In genomic region chr11:67954971-67955370, GRCh38 we compare ENCODE assay signal across 8 cellular contexts. TPM values are rescaled to one million over a fixed set of nuclear protein-coding genes. Genes with fewer than 3 reads are reported as not detected.
DNase-seq lines count a peak whose midpoint lies in the region; ATAC-seq and TF ChIP-seq lines count a peak whose summit lies in the region.
"Not testable (repeated sequence)": the region's sequence is repeated elsewhere in the genome, so short reads cannot be mapped to it uniquely, and the experiment has no call there.

No MANE protein-coding gene starts in this region.

- H3K9me3 Mint-ChIP-seq in CD4-positive, alpha-beta memory T cell: not testable (repeated sequence)

- not testable (repeated sequence) for H3K27me3 ChIP-seq in CD4-positive, alpha-beta memory T cell (ENCODE audit: insufficient read depth, low read length); Loucy (ENCODE audit: insufficient read depth, low read length, poor library complexity, severe bottlenecking); ascending aorta; trophoblast cell (ENCODE audit: insufficient read depth, low read length); thoracic aorta (replicated peaks; ENCODE audit: insufficient read depth)
- H3K27me3 ChIP-seq in cardiac muscle cell (peaks cover 33% of the 10 kb centered on the region), mesenchymal stem cell (ENCODE audit: control insufficient read depth in 1 of 2, insufficient read depth in 1 of 2, low read length in 2 of 2) (peaks cover 11 to 20% of the 10 kb centered on the region in 2 experiments)

- H4K8ac ChIP-seq in mesenchymal stem cell (ENCODE audit: low read length); trophoblast cell (ENCODE audit: low read depth, low read length): not testable (repeated sequence)

- H3K27me3 Mint-ChIP-seq in CD4-positive, alpha-beta memory T cell: not testable (repeated sequence)

- not testable (repeated sequence) for H3K79me2 ChIP-seq in Loucy (ENCODE audit: insufficient read depth, low read length); trophoblast cell (ENCODE audit: control insufficient read depth, insufficient read depth, low read length, poor library complexity)

- WGBS in mesenchymal stem cell: 4% methylated on average over 18 of the region's 26 CpGs
- no CpG with 5 or more reads among the region's 26 CpGs for WGBS in trophoblast cell (ENCODE audit: extremely low coverage, insufficient coverage, insufficient read length)

- not testable (repeated sequence) for H2AK5ac ChIP-seq in mesenchymal stem cell (ENCODE audit: low read length, severe bottlenecking); trophoblast cell (ENCODE audit: low read length)

- H3K27ac Mint-ChIP-seq in CD4-positive, alpha-beta memory T cell: peak overlapping the region in 6 of 7 donors; percentile 13 to 86 (median 72)

- DNase-seq in CD4-positive, alpha-beta memory T cell; ascending aorta (ENCODE audit: low spot score in 2 of 2); cardiac muscle cell (ENCODE audit: low read depth in 1 of 2, low spot score in 1 of 2); mesenchymal stem cell; thoracic aorta (ENCODE audit: low spot score): not testable (repeated sequence)
- peak; percentile 32 for DNase-seq in activated CD4-positive, CD25-positive, alpha-beta regulatory T cell treated with anti-CD3 and anti-CD28 coated beads, Interleukin-2, amount 50 U/mL, for 72 hours
- peak; percentile 5 to 21 for DNase-seq in trophoblast cell

- peak overlapping the region in 1 of 2 donors; percentile 32 for H3K4me3 ChIP-seq in CD4-positive, alpha-beta memory T cell (ENCODE audit: low read length in 2 of 2)
- H3K4me3 ChIP-seq in Loucy (ENCODE audit: low read length, poor library complexity, severe bottlenecking); mesenchymal stem cell (ENCODE audit: insufficient read depth in 1 of 2, low read depth in 1 of 2, low read length in 2 of 2); trophoblast cell (ENCODE audit: low read depth, low read length): not testable (repeated sequence)
- peak overlapping the region; percentile 65 to 74 for H3K4me3 ChIP-seq in ascending aorta
- H3K4me3 ChIP-seq in cardiac muscle cell: peak overlapping the region; percentile 54
- H3K4me3 ChIP-seq in thoracic aorta: peak overlapping the region; percentile 86

- not testable (repeated sequence) for H3K9me2 ChIP-seq in Loucy (replicated peaks; ENCODE audit: low read depth, low read length)

- H3K9ac ChIP-seq in Loucy (ENCODE audit: low read depth, low read length, poor library complexity, severe bottlenecking); mesenchymal stem cell (ENCODE audit: low read length); trophoblast cell (ENCODE audit: low read length): not testable (repeated sequence)

- POLR2A ChIA-PET in CD4-positive, alpha-beta memory T cell (lab: Charles Lee; ENCODE audit: partially characterized antibody): interaction anchor here (1.7 kb wide), 1 partner anchor 70 kb away, joined by 7 read pairs; no protein-coding TSS in a partner anchor

- not testable (repeated sequence) for H3F3A ChIP-seq in Loucy (ENCODE audit: low read depth)

- not testable (repeated sequence) for ATAC-seq in thoracic aorta (ENCODE audit: insufficient number of reproducible peaks, low FRiP score, low read depth)

- H3K79me1 ChIP-seq in mesenchymal stem cell (replicated peaks; ENCODE audit: low read length, poor library complexity, severe bottlenecking); trophoblast cell (ENCODE audit: low read length): not testable (repeated sequence)

- not testable (repeated sequence) for H4K12ac ChIP-seq in trophoblast cell (ENCODE audit: low read depth, low read length)

- not testable (repeated sequence) for H2BK5ac ChIP-seq in mesenchymal stem cell (ENCODE audit: low read depth, low read length, poor library complexity, severe bottlenecking); trophoblast cell (ENCODE audit: low read depth, low read length, poor library complexity)

- H3K4ac ChIP-seq in mesenchymal stem cell (ENCODE audit: low read depth in 1 of 2, low read length in 2 of 2); trophoblast cell (ENCODE audit: low read depth, low read length): not testable (repeated sequence)

- not testable (repeated sequence) for H3K9me3 ChIP-seq in CD4-positive, alpha-beta memory T cell (ENCODE audit: control insufficient read depth in 1 of 2, low read length in 2 of 2); Loucy (ENCODE audit: insufficient read depth, low read depth, low read length); ascending aorta; cardiac muscle cell (ENCODE audit: low read depth); mesenchymal stem cell (ENCODE audit: control insufficient read depth, low read length); trophoblast cell (ENCODE audit: insufficient read depth, low read depth, low read length); thoracic aorta

- CTCF ChIA-PET in CD4-positive, alpha-beta memory T cell (lab: Charles Lee; ENCODE audit: partially characterized antibody): interaction anchor here (1.1 to 1.4 kb wide), 5 partner anchors 12 to 95 kb away, joined by 3 to 20 read pairs (median 7); no protein-coding TSS in a partner anchor

- H3K4me2 ChIP-seq in Loucy (ENCODE audit: low read depth, low read length, poor library complexity, severe bottlenecking) (peak overlapping the region; percentile 74), mesenchymal stem cell (ENCODE audit: low read length, poor library complexity, severe bottlenecking) (peak overlapping the region; percentile 28), trophoblast cell (ENCODE audit: low read length) (peak overlapping the region; percentile 59)

- H3K36me3 Mint-ChIP-seq in CD4-positive, alpha-beta memory T cell: not testable (repeated sequence)

- not testable (repeated sequence) for H3K4me1 ChIP-seq in CD4-positive, alpha-beta memory T cell (ENCODE audit: insufficient read depth, low read length); Loucy (ENCODE audit: insufficient read depth, low read length, poor library complexity, severe bottlenecking); ascending aorta; cardiac muscle cell (ENCODE audit: low read depth); mesenchymal stem cell (ENCODE audit: control insufficient read depth, insufficient read depth, low read depth, low read length); trophoblast cell (ENCODE audit: control insufficient read depth in 1 of 2, insufficient read depth in 2 of 2, low read length in 2 of 2); thoracic aorta (ENCODE audit: control insufficient read depth in 1 of 2, low read depth in 2 of 2)

- H3K4me3 Mint-ChIP-seq in CD4-positive, alpha-beta memory T cell: peak overlapping the region; percentile 77 to 93 (median 87)

- not testable (repeated sequence) for H3K23ac ChIP-seq in mesenchymal stem cell (ENCODE audit: low read length in 2 of 2); trophoblast cell (ENCODE audit: low read length)

- intact Hi-C loops in CD4-positive, alpha-beta memory T cell (cut with micrococcal nuclease): loop anchor here (2.0 kb wide), 1 partner anchor 70 kb away; no protein-coding TSS in a partner anchor
- intact Hi-C loops in ascending aorta (cut with DNase I): not testable (repeated sequence)

- not testable (repeated sequence) for H2BK120ac ChIP-seq in mesenchymal stem cell (ENCODE audit: low read depth, low read length); trophoblast cell (ENCODE audit: insufficient read depth, low read length, poor library complexity)

- not testable (repeated sequence) for H3K18ac ChIP-seq in mesenchymal stem cell (ENCODE audit: low read depth in 1 of 2, low read length in 2 of 2); trophoblast cell (ENCODE audit: low read length)

- not testable (repeated sequence) for H3K14ac ChIP-seq in mesenchymal stem cell (ENCODE audit: low read length in 2 of 2); trophoblast cell (ENCODE audit: low read length)

- H2AFZ ChIP-seq in Loucy (ENCODE audit: low read length); mesenchymal stem cell (ENCODE audit: low read depth, low read length); trophoblast cell (ENCODE audit: insufficient read depth, low read length, poor library complexity): not testable (repeated sequence)

- H4K20me1 ChIP-seq in Loucy (ENCODE audit: insufficient read depth, low read length, poor library complexity, severe bottlenecking): not testable (repeated sequence)

- H3K4me1 Mint-ChIP-seq in CD4-positive, alpha-beta memory T cell: peaks cover 3 to 11% (median 7%) of the 10 kb centered on the region in 4 donors

- not testable (repeated sequence) for H2BK12ac ChIP-seq in mesenchymal stem cell (ENCODE audit: low read length in 2 of 2); trophoblast cell (ENCODE audit: low read length)

- not testable (repeated sequence) for H3K36me3 ChIP-seq in CD4-positive, alpha-beta memory T cell (ENCODE audit: insufficient read depth, low read length); Loucy (ENCODE audit: insufficient read depth, low read length); ascending aorta; cardiac muscle cell; mesenchymal stem cell (ENCODE audit: control insufficient read depth in 1 of 2, insufficient read depth in 2 of 2, low read depth in 1 of 2, low read length in 2 of 2); trophoblast cell (ENCODE audit: control insufficient read depth in 1 of 2, insufficient read depth in 2 of 2, low read length in 2 of 2); thoracic aorta

- H2BK15ac ChIP-seq in mesenchymal stem cell (ENCODE audit: low read depth, poor library complexity, severe bottlenecking): not testable (repeated sequence)

- not testable (repeated sequence) for H4K91ac ChIP-seq in mesenchymal stem cell (ENCODE audit: low read length); trophoblast cell (ENCODE audit: low read depth, low read length)

- not testable (repeated sequence) for TF ChIP-seq CTCF in Loucy (conservative IDR thresholded peaks at IDR 0.05; ENCODE audit: low read length); ascending aorta (IDR thresholded peaks at IDR 0.05); cardiac muscle cell (IDR thresholded peaks at IDR 0.05; ENCODE audit: low read depth, low read length); thoracic aorta (IDR thresholded peaks at IDR 0.05)

- not testable (repeated sequence) for H3K27ac ChIP-seq in CD4-positive, alpha-beta memory T cell (ENCODE audit: low read depth, low read length); ascending aorta; cardiac muscle cell; mesenchymal stem cell (ENCODE audit: low read length, poor library complexity, severe bottlenecking); trophoblast cell (ENCODE audit: low read depth, low read length); thoracic aorta

RNA-seq across cellular contexts. Expression of gene UNC93B1, which starts 48.9 kb away (rescaled TPM):
- 10 to 100 TPM; 22.4 to 26.8 TPM for total RNA-seq in CD4-positive, alpha-beta memory T cell
- polyA plus RNA-seq in CD4-positive, alpha-beta memory T cell: 10 to 100 TPM; 25.1 to 27.1 TPM
- total RNA-seq in ascending aorta (74.7 TPM), cardiac muscle cell (13.6 and 24.0 TPM in 2 replicates), thoracic aorta (10 to 100 TPM; 39.6 to 72.4 TPM)
- polyA plus RNA-seq in cardiac muscle cell: 13.2 and 20.0 TPM in 2 replicates
- 12.1 TPM for polyA plus RNA-seq in mesenchymal stem cell (2013, experiment 1 of 2)
- polyA plus RNA-seq in mesenchymal stem cell (2013, experiment 2 of 2): 11.5 TPM
- polyA plus RNA-seq in trophoblast cell (2013): 6.6 and 7.0 TPM in 2 replicates

RNA-seq across cellular contexts. Expression of gene ALDH3B1, which starts 55.2 kb away (rescaled TPM):
- 1 to 10 TPM in 1 of 2 experiments, under 1 TPM in 1; 0.72 to 1.0 TPM for total RNA-seq in CD4-positive, alpha-beta memory T cell
- not detected for polyA plus RNA-seq in CD4-positive, alpha-beta memory T cell
- total RNA-seq in ascending aorta (42.8 TPM), cardiac muscle cell (0.45 and 1.2 TPM in 2 replicates), thoracic aorta (10 to 100 TPM; 17.6 to 24.2 TPM)
- polyA plus RNA-seq in cardiac muscle cell: 0.55 and 0.66 TPM in 2 replicates
- 22.4 TPM for polyA plus RNA-seq in mesenchymal stem cell (2013, experiment 1 of 2)
- polyA plus RNA-seq in mesenchymal stem cell (2013, experiment 2 of 2): 22.5 TPM
- 0.42 TPM in 2 replicates for polyA plus RNA-seq in trophoblast cell (2013)
